Comparison of ENCODE assay signal across 14 cellular contexts in the genomic region with DNA sequence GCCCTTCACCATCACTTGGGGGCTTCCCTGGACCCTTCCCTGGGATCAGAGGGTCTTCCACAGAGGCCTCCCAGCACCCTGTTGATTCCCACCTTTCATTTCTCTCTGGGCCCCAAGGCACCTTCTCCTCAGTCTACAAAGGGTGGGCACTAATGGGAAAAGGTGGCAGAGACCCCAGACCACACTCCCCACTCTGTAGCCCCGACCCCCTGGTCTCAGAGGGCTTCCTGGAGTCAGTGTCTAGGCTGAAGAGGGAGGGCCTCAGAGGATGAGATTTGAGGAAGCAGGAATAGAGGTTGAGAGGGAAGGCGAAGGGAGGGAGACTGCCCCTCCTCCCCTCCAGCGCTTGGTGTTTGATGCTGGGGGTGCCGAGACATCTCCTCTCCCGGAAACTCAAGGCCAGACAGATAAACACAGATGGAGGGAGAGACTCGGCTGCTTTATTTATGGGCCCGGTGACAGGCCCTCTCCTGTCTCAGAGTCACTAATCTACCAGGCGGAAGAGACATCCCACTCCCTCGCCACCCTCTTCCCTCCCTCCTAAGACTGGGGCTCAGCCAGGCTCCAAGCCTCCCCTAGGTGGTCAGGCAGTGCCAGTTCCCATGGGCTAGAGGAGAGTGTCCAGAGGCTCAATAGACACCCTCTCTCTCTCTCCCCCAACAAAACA. TPM values are rescaled to one million over a fixed set of nuclear protein-coding genes. Genes with fewer than 3 reads are reported as not detected.
A peak's percentile ranks its signal among the peaks of the same experiment; 100 is the strongest.
DNase-seq lines count a peak whose midpoint lies in the region; ATAC-seq and TF ChIP-seq lines count a peak whose summit lies in the region.
"Had no signal": no experiment of that assay in that cellular context is flagged by ENCODE, and none has a peak within 500 bp of the region (broad histone marks: within the 10 kb centered on the region; RNA-seq: fewer than 3 reads in every experiment).

No MANE protein-coding gene starts in this region.

- H3K27ac ChIP-seq in OCI-LY3 (ENCODE audit: low read length) = peak overlapping the region; percentile 63
- peak overlapping the region; percentile 50 for H3K27ac ChIP-seq in WERI-Rb-1
- peak overlapping the region; percentile 6 for H3K27ac ChIP-seq in mesodermal cell (ENCODE audit: low read depth, low read length, severe bottlenecking)
- H3K27ac ChIP-seq in CD8-positive, alpha-beta memory T cell (ENCODE audit: low read depth, low read length) = no peak overlapping the region

- H3K27ac Mint-ChIP-seq in CD8-positive, alpha-beta memory T cell = no peak overlapping the region
- H3K27ac Mint-ChIP-seq: CD4-positive, CD25-positive, alpha-beta regulatory T cell; GM23338 had no signal

- peak overlapping the region; percentile 31 for H2AFZ ChIP-seq in OCI-LY3 (ENCODE audit: low read depth, low read length)
- H2AFZ ChIP-seq: GM23338 had no signal

- H3K36me3 ChIP-seq in OCI-LY3 (replicated peaks; ENCODE audit: low read depth, low read length) = no peaks in the 10 kb centered on the region
- H3K36me3 ChIP-seq in WERI-Rb-1 = no peaks in the 10 kb centered on the region
- no peaks in the 10 kb centered on the region for H3K36me3 ChIP-seq in mesodermal cell (ENCODE audit: control insufficient read depth, insufficient read depth, low read length)
- H3K36me3 ChIP-seq in CD8-positive, alpha-beta memory T cell (ENCODE audit: insufficient read depth, low read length) = no peaks in the 10 kb centered on the region

- peaks cover 0 to 3% (median 0%) of the 10 kb centered on the region in 3 donors for H3K4me1 Mint-ChIP-seq in CD8-positive, alpha-beta memory T cell

- H3K4me3 ChIP-seq in OCI-LY3 (ENCODE audit: low read length) (no peak overlapping the region), WERI-Rb-1 (ENCODE audit: low read depth, low read length) (no peak overlapping the region), mesodermal cell (ENCODE audit: extremely low read depth, insufficient read depth, low read length, poor library complexity, severe bottlenecking) (no peak overlapping the region)
- H3K4me3 ChIP-seq in CD8-positive, alpha-beta memory T cell (ENCODE audit: low read length) = no peak overlapping the region
- H3K4me3 ChIP-seq: GM23338 had no signal

- H3K27me3 ChIP-seq in OCI-LY3 (ENCODE audit: low read depth, low read length) = no peaks in the 10 kb centered on the region
- H3K27me3 ChIP-seq in WERI-Rb-1 (ENCODE audit: insufficient read depth, low read depth, severe bottlenecking) = no peaks in the 10 kb centered on the region
- peaks cover 7% of the 10 kb centered on the region for H3K27me3 ChIP-seq in CD8-positive, alpha-beta memory T cell (ENCODE audit: insufficient read depth, low read length, poor library complexity, severe bottlenecking)

- peak overlapping the region; percentile 21 for H3K4me2 ChIP-seq in OCI-LY3 (ENCODE audit: low read length)
- H3K4me2 ChIP-seq: GM23338 had no signal

- H3K9ac ChIP-seq in OCI-LY3 (ENCODE audit: low read length) = peak overlapping the region; percentile 31; the same call in 1 of the 2 replicates

- H3K79me2 ChIP-seq in OCI-LY3 (ENCODE audit: low read length) = no peaks in the 10 kb centered on the region

- H3K36me3 Mint-ChIP-seq in CD8-positive, alpha-beta memory T cell = no peaks in the 10 kb centered on the region
- H3K36me3 Mint-ChIP-seq: CD4-positive, CD25-positive, alpha-beta regulatory T cell had no signal

- TF ChIP-seq CTCF in OCI-LY3 (IDR thresholded peaks at IDR 0.05; ENCODE audit: low read depth, low read length) (no peak), WERI-Rb-1 (IDR thresholded peaks at IDR 0.05; ENCODE audit: low read depth, low read length) (no peak)

- H4K20me1 ChIP-seq in OCI-LY3 (ENCODE audit: insufficient read depth, low read length) = no peaks in the 10 kb centered on the region

- H3K27me3 Mint-ChIP-seq in CD8-positive, alpha-beta memory T cell = peaks cover 28 to 64% of the 10 kb centered on the region in 2 donors

- no peak overlapping the region for H3K4me3 Mint-ChIP-seq in CD8-positive, alpha-beta memory T cell
- H3K4me3 Mint-ChIP-seq: CD4-positive, CD25-positive, alpha-beta regulatory T cell; GM23338 had no signal

- ATAC-seq in GM18511 (IDR thresholded peaks at IDR 0.05; ENCODE audit: unreplicated experiment) = no peak

- POLR2A ChIA-PET in CD8-positive, alpha-beta memory T cell (lab: Charles Lee) = no interaction called here

- DNase-seq in CMK (ENCODE audit: low read depth) (peak; percentile 48), WERI-Rb-1 (peak; percentile 67), HuH-7 (ENCODE audit: low spot score) (no peak)
- DNase-seq in CD8-positive, alpha-beta memory T cell = no peak
- DNase-seq: CD4-positive, CD25-positive, alpha-beta regulatory T cell; DMS79 treated with DMSO at 0.1 percent for 48 hours; MV-4-11; NCI-H1417 treated with DMSO at 0.1 percent for 48 hours; NCI-H2029 treated with DMSO at 0.1 percent for 48 hours; NCI-H510A had no signal

- CTCF ChIA-PET in CD8-positive, alpha-beta memory T cell (lab: Charles Lee) = no interaction called here

- peaks cover 0 to 2% (median 0%) of the 10 kb centered on the region in 5 donors for H3K9me3 Mint-ChIP-seq in CD8-positive, alpha-beta memory T cell
- H3K9me3 Mint-ChIP-seq: GM23338 had no signal

- H3K9me3 ChIP-seq in OCI-LY3 (ENCODE audit: insufficient read depth, low read length) (no peaks in the 10 kb centered on the region), WERI-Rb-1 (ENCODE audit: severe bottlenecking) (no peaks in the 10 kb centered on the region), mesodermal cell (ENCODE audit: control insufficient read depth, low read length) (no peaks in the 10 kb centered on the region)
- H3K9me3 ChIP-seq in CD8-positive, alpha-beta memory T cell (ENCODE audit: low read length) = no peaks in the 10 kb centered on the region

- 67 to 75% methylated on average over 2 to 3 of the region's 9 CpGs for WGBS in mesodermal cell (ENCODE audit: insufficient coverage in 2 of 2), 2 experiments

- H3K4me1 ChIP-seq in OCI-LY3 (ENCODE audit: low read length) = peaks cover 91% of the 10 kb centered on the region
- peaks cover 55% of the 10 kb centered on the region for H3K4me1 ChIP-seq in mesodermal cell (ENCODE audit: control insufficient read depth, insufficient read depth, low read length, poor library complexity, severe bottlenecking)
- H3K4me1 ChIP-seq in CD8-positive, alpha-beta memory T cell (ENCODE audit: insufficient read depth, low read length) = peaks cover 5% of the 10 kb centered on the region

RNA-seq across cellular contexts. Expression of a gene that starts 18.5 kb away (rescaled TPM):
- 10.9 TPM for polyA plus RNA-seq in mesodermal cell (2013, experiment 1 of 2)
- polyA plus RNA-seq in mesodermal cell (2013, experiment 2 of 2) = 8.2 TPM
- 10 to 100 TPM; 21.5 to 22.1 TPM for total RNA-seq in CD8-positive, alpha-beta memory T cell
- polyA plus RNA-seq in CD8-positive, alpha-beta memory T cell = 13.4 TPM

RNA-seq across cellular contexts. Expression of a gene that starts 26.5 kb away (rescaled TPM):
- 50.4 TPM for polyA plus RNA-seq in mesodermal cell (2013, experiment 1 of 2)
- 40.8 TPM for polyA plus RNA-seq in mesodermal cell (2013, experiment 2 of 2)
- under 1 TPM; 0.07 to 0.09 TPM for total RNA-seq in CD8-positive, alpha-beta memory T cell
- polyA plus RNA-seq in CD8-positive, alpha-beta memory T cell = 0.59 TPM
- polyA plus RNA-seq: CD4-positive, CD25-positive, alpha-beta regulatory T cell had no signal

RNA-seq across cellular contexts. Expression of a gene that starts 36.4 kb away (rescaled TPM):
- 47.6 TPM for polyA plus RNA-seq in mesodermal cell (2013, experiment 1 of 2)
- 39.6 TPM for polyA plus RNA-seq in mesodermal cell (2013, experiment 2 of 2)
- 10 to 100 TPM; 17.3 to 18.0 TPM for total RNA-seq in CD8-positive, alpha-beta memory T cell
- 17.2 TPM for polyA plus RNA-seq in CD8-positive, alpha-beta memory T cell

RNA-seq across cellular contexts. Expression of a gene that starts 46.0 kb away (rescaled TPM):
- polyA plus RNA-seq in mesodermal cell (2013, experiment 1 of 2) = 0.52 TPM
- polyA plus RNA-seq in mesodermal cell (2013, experiment 2 of 2) = 0.35 TPM
- under 1 TPM; 0.49 to 0.83 TPM for total RNA-seq in CD8-positive, alpha-beta memory T cell
- polyA plus RNA-seq in CD8-positive, alpha-beta memory T cell = 0.28 TPM

RNA-seq across cellular contexts. Expression of a gene that starts 46.2 kb away (rescaled TPM):
- polyA plus RNA-seq in mesodermal cell (2013, experiment 1 of 2) = 77.2 TPM
- 79.2 TPM for polyA plus RNA-seq in mesodermal cell (2013, experiment 2 of 2)
- total RNA-seq in CD8-positive, alpha-beta memory T cell = 10 to 100 TPM; 67.0 to 67.7 TPM
- polyA plus RNA-seq in CD8-positive, alpha-beta memory T cell = 59.8 TPM

Comparison
In these comparisons a context has a peak if more than half of its experiments do, and no peak if none do; other contexts are left out.
1. DNase-seq: peak in CMK (single experiment) and WERI-Rb-1 (single experiment); none in CD8-positive, alpha-beta memory T cell (0 of 5) and HuH-7 (single experiment).